22 cellular contexts compared by ENCODE assay signal in the genomic region with DNA sequence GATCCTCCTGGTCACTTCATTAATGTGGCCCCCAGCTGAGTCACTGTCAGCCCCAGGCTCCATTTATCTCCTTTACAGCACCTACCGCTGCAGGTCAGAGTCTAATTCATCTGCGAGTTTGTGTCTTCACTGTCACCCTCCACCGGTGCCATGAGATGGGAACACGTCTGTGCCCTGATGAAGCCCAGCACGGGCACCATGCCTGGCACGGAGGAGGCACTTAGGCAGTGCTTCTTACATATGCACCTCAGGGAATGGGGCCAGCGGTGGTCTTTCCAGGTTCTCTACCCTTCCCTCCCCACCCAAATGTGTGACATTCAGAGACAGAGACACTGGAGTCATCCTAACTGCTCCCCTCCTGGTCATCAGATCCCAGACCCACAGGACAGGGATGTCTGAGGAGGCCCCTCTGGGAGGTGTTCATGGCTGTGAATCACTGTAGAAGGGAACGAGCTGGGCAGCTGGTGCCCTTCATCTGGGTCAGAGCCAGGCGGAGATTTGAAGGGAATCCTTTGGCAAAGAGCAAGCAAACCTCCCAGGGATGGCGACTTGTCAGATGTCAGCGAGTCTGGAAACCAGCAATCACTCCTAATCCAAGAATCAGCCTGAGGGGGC.
DNase-seq lines count a peak whose midpoint lies in the region; ATAC-seq and TF ChIP-seq lines count a peak whose summit lies in the region.
"Had no signal": no experiment of that assay in that cellular context is flagged by ENCODE, and none has a peak within 500 bp of the region (broad histone marks: within the 10 kb centered on the region; RNA-seq: fewer than 3 reads in every experiment).

No MANE protein-coding gene starts in this region.

- no peak overlapping the region for H3K4ac ChIP-seq in trophoblast cell (ENCODE audit: low read depth, low read length)

- H3K9me2 ChIP-seq in PC-9 (ENCODE audit: insufficient read depth): no peaks in the 10 kb centered on the region

- peak overlapping the region; percentile 3 for H2BK12ac ChIP-seq in trophoblast cell (ENCODE audit: low read length)

- peak overlapping the region; percentile 67 for H2BK120ac ChIP-seq in trophoblast cell (ENCODE audit: insufficient read depth, low read length, poor library complexity)

- intact Hi-C loops in cardiac septum (cut with DNase I): no loop called here
- intact Hi-C loops in left ventricle myocardium superior (cut with micrococcal nuclease): no loop called here
- intact Hi-C loops in PC-9 (cut with micrococcal nuclease; ENCODE audit: unreplicated experiment): no loop called here

- WGBS in trophoblast cell (ENCODE audit: extremely low coverage, insufficient coverage, insufficient read length): no CpG with 5 or more reads among the region's 11 CpGs

- no peak overlapping the region for H3K27ac ChIP-seq in trophoblast cell (ENCODE audit: low read depth, low read length)
- no peak overlapping the region for H3K27ac ChIP-seq in PC-9
- H3K27ac ChIP-seq: A549, neutrophil had no signal

- no peak overlapping the region for H3K18ac ChIP-seq in trophoblast cell (ENCODE audit: low read length)

- H4K8ac ChIP-seq in trophoblast cell (ENCODE audit: low read depth, low read length): no peak overlapping the region

- H3K4me3 ChIP-seq in trophoblast cell (ENCODE audit: low read depth, low read length) (no peak overlapping the region), PC-9 (no peak overlapping the region)
- H3K4me3 ChIP-seq: A549 had no signal

- H3K14ac ChIP-seq in trophoblast cell (ENCODE audit: low read length): peak overlapping the region; percentile 70

- peaks cover 5% of the 10 kb centered on the region for H3K79me1 ChIP-seq in trophoblast cell (ENCODE audit: low read length)

- H3K9me3 ChIP-seq in trophoblast cell (ENCODE audit: insufficient read depth, low read depth, low read length): peaks cover 2% of the 10 kb centered on the region
- no peaks in the 10 kb centered on the region for H3K9me3 ChIP-seq in PC-9 (ENCODE audit: insufficient read depth, low read depth)
- H3K9me3 ChIP-seq: A549, neutrophil had no signal

- TF ChIP-seq CTCF in PC-9 (conservative IDR thresholded peaks at IDR 0.05): no peak

- CTCF ChIA-PET in PC-9 (lab: Charles Lee): no interaction called here

- H3K79me2 ChIP-seq in trophoblast cell (ENCODE audit: control insufficient read depth, insufficient read depth, low read length, poor library complexity): no peaks in the 10 kb centered on the region
- no peaks in the 10 kb centered on the region for H3K79me2 ChIP-seq in PC-9 (ENCODE audit: low read depth)

- ATAC-seq in left ventricle myocardium superior: no peak
- no peak for ATAC-seq in GM21528 (IDR thresholded peaks at IDR 0.05; ENCODE audit: low FRiP score, unreplicated experiment)
- no peak for ATAC-seq in HG03280 (IDR thresholded peaks at IDR 0.05; ENCODE audit: unreplicated experiment)
- ATAC-seq: activated CD8-positive, alpha-beta T cell treated with anti-CD3 and anti-CD28 coated beads for 36 hours; activated naive CD4-positive, alpha-beta T cell treated with anti-CD3 and anti-CD28 coated beads, Interleukin-2, amount 50 U/mL, for 72 hours; CD8-positive, alpha-beta T cell; effector memory CD8-positive, alpha-beta T cell; SK-N-SH treated with all-trans-retinoic acid at 6 μM for 48 hours; T-helper 17 cell had no signal

- DNase-seq in cardiac septum (ENCODE audit: low spot score): peak; percentile 70
- no peak for DNase-seq in left ventricle myocardium superior
- DNase-seq in cerebellum (ENCODE audit: low spot score): peak; percentile 15
- no peak for DNase-seq in trophoblast cell
- DNase-seq in iPS-NIHi7 (ENCODE audit: extremely low spot score): no peak
- no peak for DNase-seq in PC-9
- DNase-seq: activated CD8-positive, alpha-beta T cell treated with anti-CD3 and anti-CD28 coated beads for 36 hours; CD8-positive, alpha-beta T cell; cortex of kidney; effector memory CD8-positive, alpha-beta T cell; erythroblast; NCI-H1092; NCI-H187 treated with DMSO at 0.1 percent for 48 hours; NCI-H69; stimulated activated CD4-positive, alpha-beta T cell treated with anti-CD3 and anti-CD28 coated beads, Interleukin-4, amount 100 ng/mL, for 1 hour; T-helper 17 cell had no signal

- H2BK5ac ChIP-seq in trophoblast cell (ENCODE audit: low read depth, low read length, poor library complexity): no peak overlapping the region

- H4K91ac ChIP-seq in trophoblast cell (ENCODE audit: low read depth, low read length): peak overlapping the region; percentile 48

- H3K36me3 ChIP-seq in trophoblast cell (ENCODE audit: control insufficient read depth in 1 of 2, insufficient read depth in 2 of 2, low read length in 2 of 2) (no peaks in the 10 kb centered on the region), PC-9 (ENCODE audit: low read depth) (no peaks in the 10 kb centered on the region)
- H3K36me3 ChIP-seq: neutrophil had no signal

- no peak overlapping the region for H3K4me2 ChIP-seq in trophoblast cell (ENCODE audit: low read length)
- H3K4me2 ChIP-seq in PC-9: no peak overlapping the region
- H3K4me2 ChIP-seq: A549 had no signal

- no peak overlapping the region for H3K23ac ChIP-seq in trophoblast cell (ENCODE audit: low read length)

- H4K20me1 ChIP-seq in PC-9 (ENCODE audit: insufficient read depth): no peaks in the 10 kb centered on the region

- peak overlapping the region; percentile 64 for H2AK5ac ChIP-seq in trophoblast cell (ENCODE audit: low read length)

- POLR2A ChIA-PET in PC-9 (lab: Charles Lee; ENCODE audit: unreplicated experiment): no interaction called here

- no peak overlapping the region for H4K12ac ChIP-seq in trophoblast cell (ENCODE audit: low read depth, low read length)

- no TSS peak for BruUV-seq in PC-9 (replicated peaks; lab: Mats Ljungman, UMichigan)

- no peaks in the 10 kb centered on the region for H3F3A ChIP-seq in PC-9 (ENCODE audit: insufficient read depth, low read depth)

- H2AFZ ChIP-seq in trophoblast cell (ENCODE audit: insufficient read depth, low read length, poor library complexity): no peak overlapping the region
- H2AFZ ChIP-seq in PC-9: no peak overlapping the region

- no peak overlapping the region for H3K9ac ChIP-seq in trophoblast cell (ENCODE audit: low read length)

- H3K4me1 ChIP-seq in trophoblast cell (ENCODE audit: control insufficient read depth in 1 of 2, insufficient read depth in 2 of 2, low read length in 2 of 2) (peaks cover 31 to 34% of the 10 kb centered on the region in 2 experiments), PC-9 (replicated peaks; ENCODE audit: insufficient read depth) (no peaks in the 10 kb centered on the region)
- H3K4me1 ChIP-seq: A549 had no signal

- H3K27me3 ChIP-seq in trophoblast cell (ENCODE audit: insufficient read depth, low read length): no peaks in the 10 kb centered on the region
- peaks cover 4% of the 10 kb centered on the region; the same call in 1 of the 2 replicates for H3K27me3 ChIP-seq in PC-9 (ENCODE audit: insufficient read depth, low read depth)

Comparison
In these comparisons a context has a peak if more than half of its experiments do, and no peak if none do; other contexts are left out.
1. DNase-seq: peak in cardiac septum (single experiment) and cerebellum (single experiment); none in left ventricle myocardium superior (single experiment), trophoblast cell (0 of 2), iPS-NIHi7 (single experiment) and PC-9 (0 of 2).